11 cellular contexts compared by ENCODE assay signal in the genomic region with DNA sequence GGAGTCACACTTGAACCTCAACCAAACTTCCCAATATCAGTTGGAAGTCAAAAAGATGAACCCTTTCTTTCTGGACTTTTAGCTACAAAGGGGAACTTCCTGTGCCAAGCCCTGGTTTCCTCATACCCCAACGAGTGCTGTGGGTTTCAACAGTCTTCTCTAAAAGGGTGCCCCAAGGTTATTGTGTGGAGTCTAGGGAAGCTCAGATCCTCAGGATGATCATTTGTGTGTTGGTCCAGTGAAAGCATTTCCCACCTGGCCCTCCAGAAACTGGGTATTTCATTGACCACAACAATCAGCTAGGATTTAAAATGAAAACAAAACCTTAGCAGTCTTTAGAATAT. TPM values are rescaled to one million over a fixed set of nuclear protein-coding genes. Genes with fewer than 3 reads are reported as not detected.
A peak's percentile ranks its signal among the peaks of the same experiment; 100 is the strongest.
DNase-seq lines count a peak whose midpoint lies in the region; ATAC-seq and TF ChIP-seq lines count a peak whose summit lies in the region.
"Had no signal": no experiment of that assay in that cellular context is flagged by ENCODE, and none has a peak within 500 bp of the region (broad histone marks: within the 10 kb centered on the region; RNA-seq: fewer than 3 reads in every experiment).

No MANE protein-coding gene starts in this region.

- H3K4me3 ChIP-seq in A673 (ENCODE audit: low read depth, low read length, poor library complexity, severe bottlenecking) = no peak overlapping the region
- no peak overlapping the region for H3K4me3 ChIP-seq in HL-60 (replicated peaks; ENCODE audit: insufficient read depth, low read length)

- H3K27ac Mint-ChIP-seq in activated CD4-positive, alpha-beta memory T cell treated with anti-CD3 and anti-CD28 coated beads for 36 hours = peak overlapping the region; percentile 75
- H3K27ac Mint-ChIP-seq in naive B cell = peak overlapping the region; percentile 71 to 96 (median 95)

- BruUV-seq in A673 (replicated peaks; lab: Mats Ljungman, UMichigan) = no TSS peak

- intact Hi-C loops in A673 (cut with micrococcal nuclease; ENCODE audit: unreplicated experiment) = no loop called here
- intact Hi-C loops in activated CD4-positive, alpha-beta memory T cell treated with anti-CD3 and anti-CD28 coated beads for 36 hours (cut with micrococcal nuclease) = no loop called here

- DNase-seq in A673 (ENCODE audit: low spot score) (no peak), HL-60 (ENCODE audit: low read depth in 1 of 2, low spot score in 1 of 2) (peak; percentile 65 to 93), naive B cell (no peak), islet precursor cell (no peak), epidermal melanocyte (ENCODE audit: insufficient read length, low spot score) (no peak), NCI-H1417 (lab: John Stamatoyannopoulos, UW) (no peak)
- DNase-seq in activated CD4-positive, alpha-beta memory T cell treated with anti-CD3 and anti-CD28 coated beads for 36 hours = no peak
- DNase-seq: left ventricle myocardium superior, NCI-H526 treated with DMSO at 0.1 percent for 48 hours had no signal

- no peaks in the 10 kb centered on the region for H3K9me3 Mint-ChIP-seq in activated CD4-positive, alpha-beta memory T cell treated with anti-CD3 and anti-CD28 coated beads for 36 hours
- H3K9me3 Mint-ChIP-seq in naive B cell = no peaks in the 10 kb centered on the region

- H3K27me3 Mint-ChIP-seq in activated CD4-positive, alpha-beta memory T cell treated with anti-CD3 and anti-CD28 coated beads for 36 hours = no peaks in the 10 kb centered on the region
- H3K27me3 Mint-ChIP-seq in naive B cell = no peaks in the 10 kb centered on the region

- H3K36me3 Mint-ChIP-seq in activated CD4-positive, alpha-beta memory T cell treated with anti-CD3 and anti-CD28 coated beads for 36 hours = peaks cover 22% of the 10 kb centered on the region
- no peaks in the 10 kb centered on the region for H3K36me3 Mint-ChIP-seq in naive B cell

- peak overlapping the region; percentile 19 for H3K27ac ChIP-seq in A673 (ENCODE audit: low read depth, low read length, poor library complexity, severe bottlenecking)
- peak overlapping the region; percentile 95 for H3K27ac ChIP-seq in HL-60 (replicated peaks)

- TF ChIP-seq CTCF in A673 (conservative IDR thresholded peaks at IDR 0.05; ENCODE audit: low read depth, low read length) (no peak), HL-60 (IDR thresholded peaks at IDR 0.05; ENCODE audit: insufficient read depth, low read length) (no peak)

- peaks cover 32% of the 10 kb centered on the region for H3K4me1 Mint-ChIP-seq in activated CD4-positive, alpha-beta memory T cell treated with anti-CD3 and anti-CD28 coated beads for 36 hours (ENCODE audit: low read depth)
- H3K4me1 Mint-ChIP-seq in naive B cell = peaks cover 19 to 28% (median 22%) of the 10 kb centered on the region in 3 donors

- POLR2A ChIA-PET in A673 (lab: Charles Lee; ENCODE audit: low non-redundant PET) = interaction anchor here (0.6 kb wide), 1 partner anchor 72 kb away, joined by 7 read pairs; no protein-coding TSS in a partner anchor
- POLR2A ChIA-PET in activated CD4-positive, alpha-beta memory T cell treated with anti-CD3 and anti-CD28 coated beads for 36 hours (lab: Charles Lee) = interaction anchor here (1.1 to 2.3 kb wide), 3 partner anchors 15 to 157 kb away, joined by 4 to 9 read pairs (median 5); no protein-coding TSS in a partner anchor

- H3K27me3 ChIP-seq in A673 (replicated peaks; ENCODE audit: insufficient read depth, low read depth, low read length, poor library complexity) (no peaks in the 10 kb centered on the region), HL-60 (ENCODE audit: insufficient read depth, poor library complexity, severe bottlenecking) (no peaks in the 10 kb centered on the region)

- H3K4me3 Mint-ChIP-seq in activated CD4-positive, alpha-beta memory T cell treated with anti-CD3 and anti-CD28 coated beads for 36 hours = no peak overlapping the region
- peak overlapping the region in 3 of 8 donors; percentile 12 to 89 (median 61) for H3K4me3 Mint-ChIP-seq in naive B cell

- CTCF ChIA-PET in A673 (lab: Charles Lee) = no interaction called here
- CTCF ChIA-PET in activated CD4-positive, alpha-beta memory T cell treated with anti-CD3 and anti-CD28 coated beads for 36 hours (lab: Charles Lee) = interaction anchor here (0.7 to 2.9 kb wide), 8 partner anchors 9 to 656 kb away, joined by 3 to 36 read pairs (median 4); no protein-coding TSS in a partner anchor

- ATAC-seq in naive B cell (ENCODE audit: low read depth in 2 of 2) (no peak), HG03378 (IDR thresholded peaks at IDR 0.05; ENCODE audit: unreplicated experiment) (no peak)
- ATAC-seq: HCT116, left ventricle myocardium superior had no signal

- H3K36me3 ChIP-seq in A673 (ENCODE audit: insufficient read depth, low read length, poor library complexity, severe bottlenecking) = peaks cover 7% of the 10 kb centered on the region

- H3K4me1 ChIP-seq in A673 (ENCODE audit: insufficient read depth, low read length, poor library complexity, severe bottlenecking) = no peaks in the 10 kb centered on the region

- no peaks in the 10 kb centered on the region for H3K9me3 ChIP-seq in A673 (ENCODE audit: low read depth, low read length, poor library complexity, severe bottlenecking)

RNA-seq across cellular contexts. Expression of gene P2RX4, which starts 29.4 kb away (rescaled TPM):
- 7.6 and 9.9 TPM in 2 replicates for total RNA-seq in A673 (2021)
- 10 to 100 TPM; 53.4 to 57.5 TPM for total RNA-seq in activated CD4-positive, alpha-beta memory T cell treated with anti-CD3 and anti-CD28 coated beads for 36 hours
- 10 to 100 TPM; 11.2 to 23.3 (median 15.6) TPM for polyA plus RNA-seq in naive B cell (ENCODE audit: low read depth in 6 of 6)

RNA-seq across cellular contexts. Expression of gene CAMKK2, which starts 57.2 kb away (rescaled TPM):
- total RNA-seq in A673 (2021) = 33.0 and 41.6 TPM in 2 replicates
- total RNA-seq in activated CD4-positive, alpha-beta memory T cell treated with anti-CD3 and anti-CD28 coated beads for 36 hours = 10 to 100 TPM; 22.0 to 22.4 TPM
- polyA plus RNA-seq in naive B cell (ENCODE audit: low read depth in 6 of 6) = 10 to 100 TPM in 1 of 6 donors, 1 to 10 TPM in 5; 5.3 to 12.0 (median 8.3) TPM

Comparison
In these comparisons a context has a peak if more than half of its experiments do, and no peak if none do; other contexts are left out.
1. DNase-seq: peak in HL-60 (2 of 2); none in A673 (single experiment), activated CD4-positive, alpha-beta memory T cell treated with anti-CD3 and anti-CD28 coated beads for 36 hours (single experiment), naive B cell (single experiment), islet precursor cell (single experiment), epidermal melanocyte (single experiment) and NCI-H1417 (0 of 3).